In the genomic region with DNA sequence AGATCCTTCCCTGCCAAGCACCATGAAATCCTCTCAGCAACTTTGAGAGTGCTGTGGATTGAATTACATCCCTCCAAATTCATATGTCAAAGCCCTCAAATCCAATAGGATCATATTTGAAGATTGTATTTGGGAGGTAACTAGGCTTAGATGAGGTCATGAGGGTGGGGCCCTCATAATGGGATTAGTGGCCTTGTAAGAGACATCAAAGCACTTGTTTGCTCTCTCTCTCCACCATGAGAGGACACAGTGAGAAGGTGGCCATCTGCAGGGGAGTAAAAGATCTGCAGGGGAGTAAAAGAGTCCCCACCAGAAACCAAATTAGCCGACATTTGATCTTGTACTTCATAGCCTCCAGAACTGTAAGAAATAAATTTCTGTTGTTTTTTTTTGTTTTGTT, we compare ENCODE assay signal across 1 cellular context.
TF ChIP-seq lines count a peak whose summit lies in the region.

No MANE protein-coding gene starts in this region.

TF ChIP-seq in H1, 55 proteins besides CTCF, POLR2A, EP300 and RAD21:
- TF ChIP-seq YY1 (IDR thresholded peaks at IDR 0.05; ENCODE audit: low read depth, low read length) (no peak), ASH2L (IDR thresholded peaks at IDR 0.05; ENCODE audit: low read length) (no peak), POLR2AphosphoS5 (IDR thresholded peaks at IDR 0.05; ENCODE audit: low read depth, low read length) (no peak), CBX8 (IDR thresholded peaks at IDR 0.05; ENCODE audit: borderline replicate concordance, low read depth, low read length) (no peak), GABPA (IDR thresholded peaks at IDR 0.05; ENCODE audit: borderline replicate concordance, insufficient read depth, low read length) (no peak), NANOG (IDR thresholded peaks at IDR 0.05; ENCODE audit: insufficient read depth, low read depth, low read length, poor library complexity, severe bottlenecking) (no peak), SP1 (IDR thresholded peaks at IDR 0.05; ENCODE audit: low read depth, low read length) (no peak), SIX5 (IDR thresholded peaks at IDR 0.05; ENCODE audit: low read depth, low read length) (no peak), GTF2F1 (IDR thresholded peaks at IDR 0.05; ENCODE audit: borderline replicate concordance, low read depth, low read length) (no peak), PHF8 (conservative IDR thresholded peaks at IDR 0.05; ENCODE audit: low read depth, low read length) (no peak), ATF3 (IDR thresholded peaks at IDR 0.05; ENCODE audit: insufficient read depth, low read depth, low read length) (no peak)
- TF ChIP-seq, protein P1, sequence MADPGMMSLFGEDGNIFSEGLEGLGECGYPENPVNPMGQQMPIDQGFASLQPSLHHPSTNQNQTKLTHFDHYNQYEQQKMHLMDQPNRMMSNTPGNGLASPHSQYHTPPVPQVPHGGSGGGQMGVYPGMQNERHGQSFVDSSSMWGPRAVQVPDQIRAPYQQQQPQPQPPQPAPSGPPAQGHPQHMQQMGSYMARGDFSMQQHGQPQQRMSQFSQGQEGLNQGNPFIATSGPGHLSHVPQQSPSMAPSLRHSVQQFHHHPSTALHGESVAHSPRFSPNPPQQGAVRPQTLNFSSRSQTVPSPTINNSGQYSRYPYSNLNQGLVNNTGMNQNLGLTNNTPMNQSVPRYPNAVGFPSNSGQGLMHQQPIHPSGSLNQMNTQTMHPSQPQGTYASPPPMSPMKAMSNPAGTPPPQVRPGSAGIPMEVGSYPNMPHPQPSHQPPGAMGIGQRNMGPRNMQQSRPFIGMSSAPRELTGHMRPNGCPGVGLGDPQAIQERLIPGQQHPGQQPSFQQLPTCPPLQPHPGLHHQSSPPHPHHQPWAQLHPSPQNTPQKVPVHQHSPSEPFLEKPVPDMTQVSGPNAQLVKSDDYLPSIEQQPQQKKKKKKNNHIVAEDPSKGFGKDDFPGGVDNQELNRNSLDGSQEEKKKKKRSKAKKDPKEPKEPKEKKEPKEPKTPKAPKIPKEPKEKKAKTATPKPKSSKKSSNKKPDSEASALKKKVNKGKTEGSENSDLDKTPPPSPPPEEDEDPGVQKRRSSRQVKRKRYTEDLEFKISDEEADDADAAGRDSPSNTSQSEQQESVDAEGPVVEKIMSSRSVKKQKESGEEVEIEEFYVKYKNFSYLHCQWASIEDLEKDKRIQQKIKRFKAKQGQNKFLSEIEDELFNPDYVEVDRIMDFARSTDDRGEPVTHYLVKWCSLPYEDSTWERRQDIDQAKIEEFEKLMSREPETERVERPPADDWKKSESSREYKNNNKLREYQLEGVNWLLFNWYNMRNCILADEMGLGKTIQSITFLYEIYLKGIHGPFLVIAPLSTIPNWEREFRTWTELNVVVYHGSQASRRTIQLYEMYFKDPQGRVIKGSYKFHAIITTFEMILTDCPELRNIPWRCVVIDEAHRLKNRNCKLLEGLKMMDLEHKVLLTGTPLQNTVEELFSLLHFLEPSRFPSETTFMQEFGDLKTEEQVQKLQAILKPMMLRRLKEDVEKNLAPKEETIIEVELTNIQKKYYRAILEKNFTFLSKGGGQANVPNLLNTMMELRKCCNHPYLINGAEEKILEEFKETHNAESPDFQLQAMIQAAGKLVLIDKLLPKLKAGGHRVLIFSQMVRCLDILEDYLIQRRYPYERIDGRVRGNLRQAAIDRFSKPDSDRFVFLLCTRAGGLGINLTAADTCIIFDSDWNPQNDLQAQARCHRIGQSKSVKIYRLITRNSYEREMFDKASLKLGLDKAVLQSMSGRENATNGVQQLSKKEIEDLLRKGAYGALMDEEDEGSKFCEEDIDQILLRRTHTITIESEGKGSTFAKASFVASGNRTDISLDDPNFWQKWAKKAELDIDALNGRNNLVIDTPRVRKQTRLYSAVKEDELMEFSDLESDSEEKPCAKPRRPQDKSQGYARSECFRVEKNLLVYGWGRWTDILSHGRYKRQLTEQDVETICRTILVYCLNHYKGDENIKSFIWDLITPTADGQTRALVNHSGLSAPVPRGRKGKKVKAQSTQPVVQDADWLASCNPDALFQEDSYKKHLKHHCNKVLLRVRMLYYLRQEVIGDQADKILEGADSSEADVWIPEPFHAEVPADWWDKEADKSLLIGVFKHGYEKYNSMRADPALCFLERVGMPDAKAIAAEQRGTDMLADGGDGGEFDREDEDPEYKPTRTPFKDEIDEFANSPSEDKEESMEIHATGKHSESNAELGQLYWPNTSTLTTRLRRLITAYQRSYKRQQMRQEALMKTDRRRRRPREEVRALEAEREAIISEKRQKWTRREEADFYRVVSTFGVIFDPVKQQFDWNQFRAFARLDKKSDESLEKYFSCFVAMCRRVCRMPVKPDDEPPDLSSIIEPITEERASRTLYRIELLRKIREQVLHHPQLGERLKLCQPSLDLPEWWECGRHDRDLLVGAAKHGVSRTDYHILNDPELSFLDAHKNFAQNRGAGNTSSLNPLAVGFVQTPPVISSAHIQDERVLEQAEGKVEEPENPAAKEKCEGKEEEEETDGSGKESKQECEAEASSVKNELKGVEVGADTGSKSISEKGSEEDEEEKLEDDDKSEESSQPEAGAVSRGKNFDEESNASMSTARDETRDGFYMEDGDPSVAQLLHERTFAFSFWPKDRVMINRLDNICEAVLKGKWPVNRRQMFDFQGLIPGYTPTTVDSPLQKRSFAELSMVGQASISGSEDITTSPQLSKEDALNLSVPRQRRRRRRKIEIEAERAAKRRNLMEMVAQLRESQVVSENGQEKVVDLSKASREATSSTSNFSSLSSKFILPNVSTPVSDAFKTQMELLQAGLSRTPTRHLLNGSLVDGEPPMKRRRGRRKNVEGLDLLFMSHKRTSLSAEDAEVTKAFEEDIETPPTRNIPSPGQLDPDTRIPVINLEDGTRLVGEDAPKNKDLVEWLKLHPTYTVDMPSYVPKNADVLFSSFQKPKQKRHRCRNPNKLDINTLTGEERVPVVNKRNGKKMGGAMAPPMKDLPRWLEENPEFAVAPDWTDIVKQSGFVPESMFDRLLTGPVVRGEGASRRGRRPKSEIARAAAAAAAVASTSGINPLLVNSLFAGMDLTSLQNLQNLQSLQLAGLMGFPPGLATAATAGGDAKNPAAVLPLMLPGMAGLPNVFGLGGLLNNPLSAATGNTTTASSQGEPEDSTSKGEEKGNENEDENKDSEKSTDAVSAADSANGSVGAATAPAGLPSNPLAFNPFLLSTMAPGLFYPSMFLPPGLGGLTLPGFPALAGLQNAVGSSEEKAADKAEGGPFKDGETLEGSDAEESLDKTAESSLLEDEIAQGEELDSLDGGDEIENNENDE (IDR thresholded peaks at IDR 0.05; ENCODE audit: insufficient replicate concordance, low read length) = no peak
